In the genomic region with DNA sequence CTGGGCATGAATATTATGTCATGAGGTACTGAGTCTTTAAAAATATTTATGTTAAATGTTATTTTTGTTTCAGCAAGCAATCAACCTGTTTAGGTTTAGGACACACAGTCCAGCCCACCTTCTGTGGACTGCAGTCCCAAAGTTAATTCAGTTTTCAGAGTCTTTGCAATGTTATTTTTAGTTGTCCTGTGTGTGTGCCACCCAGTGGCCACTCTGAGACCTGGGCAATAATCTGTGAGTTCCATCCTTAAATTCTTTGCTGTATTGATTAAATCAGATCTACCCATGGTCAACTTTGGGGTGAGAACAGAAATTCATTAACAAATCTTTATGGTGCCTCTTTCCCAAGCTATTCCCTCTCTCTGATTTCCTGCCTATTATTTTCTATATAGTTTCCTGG, we compare ENCODE assay signal across 14 cellular contexts.
DNase-seq lines count a peak whose midpoint lies in the region; ATAC-seq and TF ChIP-seq lines count a peak whose summit lies in the region.
"Had no signal": no experiment of that assay in that cellular context is flagged by ENCODE, and none has a peak within 500 bp of the region (broad histone marks: within the 10 kb centered on the region; RNA-seq: fewer than 3 reads in every experiment).

No MANE protein-coding gene starts in this region.

- CTCF ChIA-PET in HEK293T (lab: Yijun Ruan, JAX) = no interaction called here

- H3K36me3 ChIP-seq in GM23338 (ENCODE audit: insufficient read depth) = no peaks in the 10 kb centered on the region
- H3K36me3 ChIP-seq: SJCRH30 had no signal

- no peaks in the 10 kb centered on the region for H3K36me3 Mint-ChIP-seq in GM23338 (ENCODE audit: low read depth)
- H3K36me3 Mint-ChIP-seq: activated naive CD8-positive, alpha-beta T cell treated with anti-CD3 and anti-CD28 coated beads, Interleukin-2, amount 10 ng/mL, durations not matched to agents 7 days and 5 days; memory B cell had no signal

- H3K4me3 ChIP-seq in AG09309 (ENCODE audit: control insufficient read depth, low read depth, low read length) = no peak overlapping the region
- H3K4me3 ChIP-seq in GM23338 = no peak overlapping the region
- H3K4me3 ChIP-seq: SJCRH30 had no signal

- no peaks in the 10 kb centered on the region for H3K4me1 Mint-ChIP-seq in GM23338
- H3K4me1 Mint-ChIP-seq: activated naive CD8-positive, alpha-beta T cell treated with anti-CD3 and anti-CD28 coated beads, Interleukin-2, amount 10 ng/mL, durations not matched to agents 7 days and 5 days; memory B cell had no signal

- no peak overlapping the region for H2AFZ ChIP-seq in GM23338

- DNase-seq in AG09309 (ENCODE audit: low read depth) (no peak), GM23338 (ENCODE audit: low spot score) (peak; percentile 39), SK-N-DZ (ENCODE audit: low spot score) (peak; percentile 14), kidney tubule cell (ENCODE audit: low spot score) (peak; percentile 16), HEK293T (ENCODE audit: extremely low spot score) (no peak), NOMO-1 (lab: John Stamatoyannopoulos, UW; ENCODE audit: unreplicated experiment in 2 of 2) (no peak)
- DNase-seq: activated CD4-positive, alpha-beta T cell treated with anti-CD3 and anti-CD28 coated beads, Interleukin-2, amount 50 U/mL, for 4 hours; activated naive CD8-positive, alpha-beta T cell treated with anti-CD3 and anti-CD28 coated beads, Interleukin-2, amount 10 ng/mL, durations not matched to agents 7 days and 5 days; stimulated activated CD8-positive, alpha-beta memory T cell treated with anti-CD3 and anti-CD28 coated beads, Interleukin-4, amount 100 ng/mL, for 48 hours had no signal

- H3K9me3 Mint-ChIP-seq in GM23338 = no peaks in the 10 kb centered on the region; the same call in 2 of the 3 replicates
- H3K9me3 Mint-ChIP-seq: activated naive CD8-positive, alpha-beta T cell treated with anti-CD3 and anti-CD28 coated beads, Interleukin-2, amount 10 ng/mL, durations not matched to agents 7 days and 5 days had no signal

- no peak overlapping the region for H3K4me3 Mint-ChIP-seq in GM23338
- H3K4me3 Mint-ChIP-seq: activated naive CD8-positive, alpha-beta T cell treated with anti-CD3 and anti-CD28 coated beads, Interleukin-2, amount 10 ng/mL, durations not matched to agents 7 days and 5 days; memory B cell had no signal

- no peaks in the 10 kb centered on the region for H3K79me2 ChIP-seq in GM23338 (replicated peaks; ENCODE audit: insufficient read depth)

- no peak overlapping the region for H3K27ac Mint-ChIP-seq in GM23338
- H3K27ac Mint-ChIP-seq: activated naive CD8-positive, alpha-beta T cell treated with anti-CD3 and anti-CD28 coated beads, Interleukin-2, amount 10 ng/mL, durations not matched to agents 7 days and 5 days; memory B cell had no signal

- H3K27ac ChIP-seq in GM23338 (ENCODE audit: low read depth) = no peak overlapping the region
- H3K27ac ChIP-seq: epithelial cell of prostate, SJCRH30 had no signal

- H3K4me1 ChIP-seq in GM23338 (ENCODE audit: insufficient read depth) = no peaks in the 10 kb centered on the region
- H3K4me1 ChIP-seq: SJCRH30 had no signal

- H3K4me2 ChIP-seq in GM23338 = no peak overlapping the region

- peak; percentile 36; the same call in 1 of the 3 replicates for ATAC-seq in GM23338
- no peak for ATAC-seq in HG03378 (IDR thresholded peaks at IDR 0.05; ENCODE audit: unreplicated experiment)
- no peak for ATAC-seq in HG03139 (IDR thresholded peaks at IDR 0.05; ENCODE audit: unreplicated experiment)

- peak; percentile 12 for TF ChIP-seq CTCF in AG09309 (IDR thresholded peaks at IDR 0.05; ENCODE audit: control insufficient read depth, insufficient read depth, low read depth, low read length, missing control alignments)
- peak; percentile 56 to 62 for TF ChIP-seq CTCF in GM23338 (conservative IDR thresholded peaks at IDR 0.05; ENCODE audit: low read depth in 2 of 2)

- no peaks in the 10 kb centered on the region for H3K27me3 ChIP-seq in GM23338 (ENCODE audit: insufficient read depth)
- H3K27me3 ChIP-seq: SJCRH30 had no signal

- H3F3A ChIP-seq in GM23338 (replicated peaks; ENCODE audit: low read depth) = no peaks in the 10 kb centered on the region

- H3K27me3 Mint-ChIP-seq in GM23338 (ENCODE audit: insufficient read depth, low read depth, poor library complexity) = no peaks in the 10 kb centered on the region
- H3K27me3 Mint-ChIP-seq: activated naive CD8-positive, alpha-beta T cell treated with anti-CD3 and anti-CD28 coated beads, Interleukin-2, amount 10 ng/mL, durations not matched to agents 7 days and 5 days had no signal

- H4K20me1 ChIP-seq in GM23338 (replicated peaks; ENCODE audit: insufficient read depth) = no peaks in the 10 kb centered on the region

- H3K9me2 ChIP-seq in GM23338 (ENCODE audit: insufficient read depth) = no peaks in the 10 kb centered on the region

- POLR2A ChIA-PET in HEK293T (lab: Yijun Ruan, JAX) = no interaction called here

TF ChIP-seq in GM23338, 12 proteins besides CTCF, POLR2A, EP300 and RAD21 (continues in another document):
- TF ChIP-seq EZH2 (IDR thresholded peaks at IDR 0.05; ENCODE audit: low read depth, unreplicated experiment) = no peak

TF ChIP-seq in HEK293T, 16 proteins besides CTCF, POLR2A, EP300 and RAD21:
- TF ChIP-seq ELF4 (IDR thresholded peaks at IDR 0.05) (no peak), BHLHE40 (IDR thresholded peaks at IDR 0.05; ENCODE audit: borderline replicate concordance) (no peak), ARNT (IDR thresholded peaks at IDR 0.05) (no peak)

Comparison
In these comparisons a context has a peak if more than half of its experiments do, and no peak if none do; other contexts are left out.
1. DNase-seq: peak in GM23338 (single experiment), SK-N-DZ (single experiment) and kidney tubule cell (single experiment); none in AG09309 (single experiment), HEK293T (single experiment) and NOMO-1 (0 of 2).